In the genomic region with DNA sequence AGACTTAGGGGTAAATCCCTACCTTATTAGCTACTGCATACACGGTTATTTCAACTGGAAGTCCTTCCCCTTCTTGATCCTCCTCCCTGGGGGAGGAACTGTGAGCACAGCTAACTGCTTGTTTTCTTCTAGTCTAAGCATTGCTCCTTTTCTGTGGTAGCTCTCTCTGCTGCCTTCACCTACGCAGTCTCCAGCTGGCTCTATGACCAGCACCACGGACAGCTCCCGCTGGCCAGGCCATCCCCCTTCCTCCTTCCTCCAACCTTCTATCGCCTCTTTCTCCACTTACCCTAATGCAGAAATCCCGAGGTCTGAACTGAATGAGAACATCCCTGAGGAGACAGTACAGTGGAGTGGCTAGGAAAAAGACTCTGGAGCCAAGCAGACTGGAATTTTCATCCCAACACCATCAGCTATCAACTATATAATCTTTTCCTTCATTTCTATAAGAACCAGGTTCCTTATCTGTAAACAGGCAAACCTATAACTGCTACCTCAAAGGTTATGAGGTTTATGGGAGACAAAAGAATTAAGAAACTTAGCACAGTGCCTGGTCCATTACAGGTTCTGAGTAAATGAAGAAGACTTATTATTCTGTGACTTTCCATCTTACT, we compare ENCODE assay signal across 1 cellular context.
TF ChIP-seq lines count a peak whose summit lies in the region.

No MANE protein-coding gene starts in this region.

TF ChIP-seq in IMR-90, 13 proteins besides CTCF, POLR2A, EP300 and RAD21:
- TF ChIP-seq CEBPB (IDR thresholded peaks at IDR 0.05; ENCODE audit: low read depth, low read length) (no peak), BHLHE40 (IDR thresholded peaks at IDR 0.05; ENCODE audit: low read depth, low read length) (no peak), CHD1 (IDR thresholded peaks at IDR 0.05; ENCODE audit: low read depth, low read length) (no peak), SMC3 (IDR thresholded peaks at IDR 0.05; ENCODE audit: low read depth, low read length) (no peak), MAZ (IDR thresholded peaks at IDR 0.05; ENCODE audit: borderline replicate concordance, low read depth, low read length) (no peak), RCOR1 (IDR thresholded peaks at IDR 0.05; ENCODE audit: insufficient replicate concordance, low read length) (no peak), NFE2L2 (IDR thresholded peaks at IDR 0.05; ENCODE audit: low read depth, low read length) (no peak), MXI1 (IDR thresholded peaks at IDR 0.05; ENCODE audit: borderline replicate concordance, low read depth, low read length) (no peak), MAFK (IDR thresholded peaks at IDR 0.05; ENCODE audit: low read depth, low read length) (no peak), FOS (IDR thresholded peaks at IDR 0.05; ENCODE audit: low read depth, low read length) (no peak), RFX5 (IDR thresholded peaks at IDR 0.05; ENCODE audit: low read depth, low read length) (no peak)
- TF ChIP-seq, protein P1, sequence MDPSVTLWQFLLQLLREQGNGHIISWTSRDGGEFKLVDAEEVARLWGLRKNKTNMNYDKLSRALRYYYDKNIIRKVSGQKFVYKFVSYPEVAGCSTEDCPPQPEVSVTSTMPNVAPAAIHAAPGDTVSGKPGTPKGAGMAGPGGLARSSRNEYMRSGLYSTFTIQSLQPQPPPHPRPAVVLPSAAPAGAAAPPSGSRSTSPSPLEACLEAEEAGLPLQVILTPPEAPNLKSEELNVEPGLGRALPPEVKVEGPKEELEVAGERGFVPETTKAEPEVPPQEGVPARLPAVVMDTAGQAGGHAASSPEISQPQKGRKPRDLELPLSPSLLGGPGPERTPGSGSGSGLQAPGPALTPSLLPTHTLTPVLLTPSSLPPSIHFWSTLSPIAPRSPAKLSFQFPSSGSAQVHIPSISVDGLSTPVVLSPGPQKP (IDR thresholded peaks at IDR 0.05; ENCODE audit: borderline replicate concordance, low read depth, low read length) = no peak
- TF ChIP-seq, protein P2, sequence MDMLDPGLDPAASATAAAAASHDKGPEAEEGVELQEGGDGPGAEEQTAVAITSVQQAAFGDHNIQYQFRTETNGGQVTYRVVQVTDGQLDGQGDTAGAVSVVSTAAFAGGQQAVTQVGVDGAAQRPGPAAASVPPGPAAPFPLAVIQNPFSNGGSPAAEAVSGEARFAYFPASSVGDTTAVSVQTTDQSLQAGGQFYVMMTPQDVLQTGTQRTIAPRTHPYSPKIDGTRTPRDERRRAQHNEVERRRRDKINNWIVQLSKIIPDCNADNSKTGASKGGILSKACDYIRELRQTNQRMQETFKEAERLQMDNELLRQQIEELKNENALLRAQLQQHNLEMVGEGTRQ (IDR thresholded peaks at IDR 0.05; ENCODE audit: low read depth, low read length) = no peak
